In the genomic region with DNA sequence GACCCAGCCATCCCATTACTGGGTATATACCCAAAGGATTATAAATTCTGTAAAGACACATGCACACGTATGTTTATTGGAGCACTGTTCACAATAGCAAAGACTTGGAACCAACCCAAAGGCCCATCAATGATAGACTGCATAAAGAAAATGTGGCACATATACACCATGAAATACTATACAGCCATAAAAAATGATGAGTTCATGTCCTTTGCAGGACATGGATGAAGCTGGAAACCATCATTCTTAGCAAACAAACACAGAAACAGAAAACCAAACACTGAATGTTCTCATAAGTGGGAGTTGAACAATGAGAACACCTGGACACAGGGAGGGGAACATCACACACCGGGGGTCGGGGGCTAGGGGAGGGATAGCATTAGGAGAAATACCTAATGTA, we compare ENCODE assay signal across 2 cellular contexts.
DNase-seq lines count a peak whose midpoint lies in the region; ATAC-seq, FAIRE-seq and TF ChIP-seq lines count a peak whose summit lies in the region.
"Not testable (repeated sequence)": the region's sequence is repeated elsewhere in the genome, so short reads cannot be mapped to it uniquely, and the experiment has no call there.

No MANE protein-coding gene starts in this region.

- DNase-seq in K562 (ENCODE audit: extremely low read depth in 1 of 4, low spot score in 3 of 4), result not testable (repeated sequence)

- WGBS in K562 (ENCODE audit: insufficient coverage, low coverage, missing lambda C conversion rate), result 94% methylated on average over 3 of the region's 3 CpGs

- H3K9me1 ChIP-seq in K562 (ENCODE audit: control insufficient read depth, insufficient read depth, low read length), result not testable (repeated sequence)

- TF ChIP-seq RAD21 in K562 (CRISPR knock-in tag; conservative IDR thresholded peaks at IDR 0.05 in 1 of 2, IDR thresholded peaks at IDR 0.05 in 1 of 2), result not testable (repeated sequence)

- CTCF ChIA-PET in HEK293 (lab: Yijun Ruan, JAX); K562 (lab: Yijun Ruan, JAX; ENCODE audit: low intra/inter-chr PET ratio): not testable (repeated sequence)

- not testable (repeated sequence) for BruUV-seq in K562 (replicated peaks; lab: Mats Ljungman, UMichigan)

- intact Hi-C loops in K562 (cut with micrococcal nuclease), result not testable (repeated sequence)

- POLR2A ChIA-PET in HEK293 (lab: Yijun Ruan, JAX); K562 (lab: Yijun Ruan, JAX): not testable (repeated sequence)

- H3K4me3 ChIP-seq in HEK293 (ENCODE audit: low read depth, low read length); K562: not testable (repeated sequence)

- not testable (repeated sequence) for ATAC-seq in K562

- not testable (repeated sequence) for TF ChIP-seq POLR2A in K562 (conservative IDR thresholded peaks at IDR 0.05)

- H3K4me1 ChIP-seq in HEK293 (ENCODE audit: control insufficient read depth, insufficient read depth, low read length); K562 (replicated peaks in 1 of 2; ENCODE audit: control insufficient read depth in 2 of 2, insufficient read depth in 2 of 2, low read length in 2 of 2): not testable (repeated sequence)

- not testable (repeated sequence) for H3K4me2 ChIP-seq in K562 (ENCODE audit: insufficient read depth, low read length)

- H2AFZ ChIP-seq in K562 (ENCODE audit: low read depth, low read length), result not testable (repeated sequence)

- FAIRE-seq in K562 (lab: Jason Lieb, UNC), result not testable (repeated sequence)

- not testable (repeated sequence) for H3K79me2 ChIP-seq in K562 (ENCODE audit: control insufficient read depth, insufficient read depth, low read length)

- not testable (repeated sequence) for TF ChIP-seq CTCF in HEK293 (tag by site-specific recombination; IDR thresholded peaks at IDR 0.05); K562 (IDR thresholded peaks at IDR 0.05 in 2 of 3, conservative IDR thresholded peaks at IDR 0.05 in 1 of 3; ENCODE audit: insufficient read depth in 2 of 3, low read depth in 1 of 3, low read length in 3 of 3)

- H3K36me3 ChIP-seq in HEK293 (ENCODE audit: control insufficient read depth in 2 of 2, insufficient read depth in 1 of 2, low read length in 2 of 2), result peaks cover 5 to 13% of the 10 kb centered on the region in 2 experiments; a peak in 2 of 3 replicates
- H3K36me3 ChIP-seq in K562 (ENCODE audit: control insufficient read depth, insufficient read depth, low read length), result peaks cover 33% of the 10 kb centered on the region; the same call in 1 of the 3 replicates

- TF ChIP-seq EP300 in K562 (IDR thresholded peaks at IDR 0.05; ENCODE audit: low read length), result not testable (repeated sequence)

- not testable (repeated sequence) for H3K27me3 ChIP-seq in K562 (ENCODE audit: control insufficient read depth in 2 of 2, insufficient read depth in 2 of 2, low read length in 2 of 2)

- H3K9me3 ChIP-seq in HEK293 (ENCODE audit: control insufficient read depth, insufficient read depth, low read depth, low read length); K562 (replicated peaks; ENCODE audit: control insufficient read depth, insufficient read depth, low read depth, low read length): not testable (repeated sequence)

- in situ Hi-C loops in K562 (cut with MboI), result not testable (repeated sequence)

- not testable (repeated sequence) for H4K20me1 ChIP-seq in K562 (replicated peaks; ENCODE audit: control insufficient read depth, insufficient read depth, low read length)

- not testable (repeated sequence) for H3K27ac ChIP-seq in HEK293 (ENCODE audit: extremely low read depth, low read depth, low read length); K562 (ENCODE audit: extremely low read depth, low read depth, low read length)

- not testable (repeated sequence) for H3K9ac ChIP-seq in K562 (ENCODE audit: insufficient read depth in 1 of 2, low read depth in 2 of 2, low read length in 2 of 2)

TF ChIP-seq in HEK293, 187 proteins besides CTCF, POLR2A, EP300 and RAD21:
- TF ChIP-seq ZNF146 (tag by site-specific recombination; IDR thresholded peaks at IDR 0.05), result peak; percentile 85

TF ChIP-seq in K562, 482 proteins besides CTCF, POLR2A, EP300 and RAD21:
- TF ChIP-seq ZNF146 (CRISPR knock-in tag; IDR thresholded peaks at IDR 0.05; ENCODE audit: unreplicated experiment), result peak; percentile 54
